11 cellular contexts compared by ENCODE assay signal in genomic region chr9:24245988-24246387, GRCh38.
DNase-seq lines count a peak whose midpoint lies in the region; ATAC-seq and TF ChIP-seq lines count a peak whose summit lies in the region.
"Had no signal": no experiment of that assay in that cellular context is flagged by ENCODE, and none has a peak within 500 bp of the region (broad histone marks: within the 10 kb centered on the region; RNA-seq: fewer than 3 reads in every experiment).

No MANE protein-coding gene starts in this region.

- no peak overlapping the region for H3K18ac ChIP-seq in mesendoderm (ENCODE audit: low read length)

- H3K27ac ChIP-seq in mesendoderm (ENCODE audit: low read depth, low read length): no peak overlapping the region

- no peaks in the 10 kb centered on the region for H3K4me1 ChIP-seq in mesendoderm (ENCODE audit: control insufficient read depth, low read depth, low read length)

- H3K4me3 ChIP-seq in mesendoderm (ENCODE audit: low read length): no peak overlapping the region

- no peak overlapping the region for H3K4me2 ChIP-seq in mesendoderm (ENCODE audit: low read length)

- no peak overlapping the region for H2AK5ac ChIP-seq in mesendoderm (ENCODE audit: low read length)

- peak; percentile 42 for TF ChIP-seq CTCF in GM10266 (IDR thresholded peaks at IDR 0.05; ENCODE audit: control insufficient read depth, insufficient read depth, low read depth, missing control alignments)

- H3K79me2 ChIP-seq in mesendoderm (ENCODE audit: control insufficient read depth, insufficient read depth, low read length): no peaks in the 10 kb centered on the region

- H3K9ac ChIP-seq in mesendoderm (ENCODE audit: low read length): no peak overlapping the region

- H3K36me3 ChIP-seq in mesendoderm (ENCODE audit: control insufficient read depth, insufficient read depth, low read length): no peaks in the 10 kb centered on the region

- H3K27me3 ChIP-seq in mesendoderm (ENCODE audit: insufficient read depth, low read length, poor library complexity): no peaks in the 10 kb centered on the region

- no peak overlapping the region for H4K5ac ChIP-seq in mesendoderm (ENCODE audit: low read length)

- no peak overlapping the region for H3K56ac ChIP-seq in mesendoderm (ENCODE audit: low read length)

- H3K23ac ChIP-seq in mesendoderm (ENCODE audit: low read length): no peak overlapping the region

- no peak overlapping the region for H2BK15ac ChIP-seq in mesendoderm (replicated peaks; ENCODE audit: low read depth)

- H2BK120ac ChIP-seq in mesendoderm (ENCODE audit: low read depth, low read length): no peak overlapping the region

- H2BK5ac ChIP-seq in mesendoderm (ENCODE audit: low read length): no peak overlapping the region

- DNase-seq in GM10266 (ENCODE audit: extremely low spot score) (peak; percentile 4), LoVo (ENCODE audit: low spot score) (peak; percentile 23), amniotic stem cell (lab: John Stamatoyannopoulos, UW) (peak; percentile 5), mesendoderm (peak; percentile 43), GM19238 (ENCODE audit: insufficient read length, low spot score) (no peak), NCI-H226 (no peak)
- no peak for DNase-seq in stimulated activated naive CD8-positive, alpha-beta T cell treated with anti-CD3 and anti-CD28 coated beads, Interleukin-15, Interleukin-2, amounts not matched to agents 100 U/mL and 50 U/mL, for 24 hours
- DNase-seq: cortex of kidney, T-helper 9 cell had no signal

- H3K79me1 ChIP-seq in mesendoderm (ENCODE audit: low read length): no peaks in the 10 kb centered on the region

- H3K4ac ChIP-seq in mesendoderm (ENCODE audit: low read depth, low read length): no peak overlapping the region

- ATAC-seq in stimulated activated naive CD8-positive, alpha-beta T cell treated with anti-CD3 and anti-CD28 coated beads, Interleukin-15, Interleukin-2, amounts not matched to agents 100 U/mL and 50 U/mL, for 24 hours: no peak
- ATAC-seq in GM21423 (IDR thresholded peaks at IDR 0.05; ENCODE audit: unreplicated experiment): no peak
- ATAC-seq: natural killer cell treated with Interleukin-12 subunit alpha and Interleukin-12 subunit beta and Interleukin-15 and Interleukin-18, amount 100 ng/mL, for 72 hours had no signal

- H4K8ac ChIP-seq in mesendoderm (ENCODE audit: low read depth, low read length): no peak overlapping the region

- WGBS in mesendoderm (ENCODE audit: extremely low coverage, insufficient coverage, low lambda C conversion rate): no CpG with 5 or more reads among the region's 2 CpGs

Comparison
In these comparisons a context has a peak if more than half of its experiments do, and no peak if none do; other contexts are left out.
1. DNase-seq: peak in GM10266 (single experiment), LoVo (single experiment), amniotic stem cell (single experiment) and mesendoderm (single experiment); none in stimulated activated naive CD8-positive, alpha-beta T cell treated with anti-CD3 and anti-CD28 coated beads, Interleukin-15, Interleukin-2, amounts not matched to agents 100 U/mL and 50 U/mL, for 24 hours (single experiment), GM19238 (single experiment) and NCI-H226 (single experiment).